Comparison of ENCODE assay signal across 19 cellular contexts in genomic region chr6:159082039-159082815, GRCh38. TPM values are rescaled to one million over a fixed set of nuclear protein-coding genes. Genes with fewer than 3 reads are reported as not detected.
A peak's percentile ranks its signal among the peaks of the same experiment; 100 is the strongest.
DNase-seq lines count a peak whose midpoint lies in the region; ATAC-seq, FAIRE-seq and TF ChIP-seq lines count a peak whose summit lies in the region.
"Had no signal": no experiment of that assay in that cellular context is flagged by ENCODE, and none has a peak within 500 bp of the region (broad histone marks: within the 10 kb centered on the region; RNA-seq: fewer than 3 reads in every experiment).

No MANE protein-coding gene starts in this region.

- H4K91ac ChIP-seq in mesenchymal stem cell (ENCODE audit: low read length) = no peak overlapping the region

- H3K14ac ChIP-seq in mesenchymal stem cell (ENCODE audit: low read length in 2 of 2) = no peak overlapping the region

- no peak overlapping the region for H3K27ac ChIP-seq in mesenchymal stem cell (ENCODE audit: low read length, poor library complexity, severe bottlenecking)
- H3K27ac ChIP-seq: C4-2B had no signal

- no peak overlapping the region for H4K8ac ChIP-seq in mesenchymal stem cell (ENCODE audit: low read length)

- H3K27me3 Mint-ChIP-seq in activated naive CD8-positive, alpha-beta T cell treated with anti-CD3 and anti-CD28 coated beads, Interleukin-2, amount 50 U/mL, for 24 hours = peaks cover under 1% of the 10 kb centered on the region
- no peaks in the 10 kb centered on the region for H3K27me3 Mint-ChIP-seq in stimulated activated memory B cell treated with anti-CD40 and anti-IgM and Interleukin-4, amounts not matched to agents 10 μg/mL and 1 μg/mL and 100 μg/mL, for 72 hours

- H3K4ac ChIP-seq in mesenchymal stem cell (ENCODE audit: low read depth in 1 of 2, low read length in 2 of 2) = no peak overlapping the region

- FAIRE-seq in GM12892 (lab: Jason Lieb, UNC) (peak; percentile 36), urothelium cell line (lab: Jason Lieb, UNC) (no peak)
- FAIRE-seq: D721Med, GM19239 had no signal

- H3K9me3 ChIP-seq in mesenchymal stem cell (ENCODE audit: control insufficient read depth, low read length) = no peaks in the 10 kb centered on the region

- H3K4me3 Mint-ChIP-seq in activated naive CD8-positive, alpha-beta T cell treated with anti-CD3 and anti-CD28 coated beads, Interleukin-2, amount 50 U/mL, for 24 hours = no peak overlapping the region
- no peak overlapping the region for H3K4me3 Mint-ChIP-seq in stimulated activated memory B cell treated with anti-CD40 and anti-IgM and Interleukin-4, amounts not matched to agents 10 μg/mL and 1 μg/mL and 100 μg/mL, for 72 hours

- H3K79me1 ChIP-seq in mesenchymal stem cell (replicated peaks; ENCODE audit: low read length, poor library complexity, severe bottlenecking) = no peaks in the 10 kb centered on the region

- peaks cover 81% of the 10 kb centered on the region for H3K4me1 Mint-ChIP-seq in activated naive CD8-positive, alpha-beta T cell treated with anti-CD3 and anti-CD28 coated beads, Interleukin-2, amount 50 U/mL, for 24 hours
- H3K4me1 Mint-ChIP-seq in stimulated activated memory B cell treated with anti-CD40 and anti-IgM and Interleukin-4, amounts not matched to agents 10 μg/mL and 1 μg/mL and 100 μg/mL, for 72 hours = peaks cover 52% of the 10 kb centered on the region

- H3K27ac Mint-ChIP-seq in activated naive CD8-positive, alpha-beta T cell treated with anti-CD3 and anti-CD28 coated beads, Interleukin-2, amount 50 U/mL, for 24 hours = peak overlapping the region; percentile 66
- H3K27ac Mint-ChIP-seq in stimulated activated memory B cell treated with anti-CD40 and anti-IgM and Interleukin-4, amounts not matched to agents 10 μg/mL and 1 μg/mL and 100 μg/mL, for 72 hours = peak overlapping the region; percentile 91

- no peaks in the 10 kb centered on the region for H3K36me3 ChIP-seq in mesenchymal stem cell (ENCODE audit: control insufficient read depth in 1 of 2, insufficient read depth in 2 of 2, low read depth in 1 of 2, low read length in 2 of 2)

- H2BK5ac ChIP-seq in mesenchymal stem cell (ENCODE audit: low read depth, low read length, poor library complexity, severe bottlenecking) = no peak overlapping the region

- H3K9ac ChIP-seq in mesenchymal stem cell (ENCODE audit: low read length) = no peak overlapping the region

- ATAC-seq in activated naive CD8-positive, alpha-beta T cell treated with anti-CD3 and anti-CD28 coated beads, Interleukin-2, amount 50 U/mL, for 24 hours = no peak
- ATAC-seq in stimulated activated memory B cell treated with anti-CD40 and anti-IgM and Interleukin-4, amounts not matched to agents 10 μg/mL and 1 μg/mL and 100 μg/mL, for 72 hours = peak; percentile 40
- ATAC-seq in HG03565 (IDR thresholded peaks at IDR 0.05; ENCODE audit: unreplicated experiment) = no peak
- ATAC-seq: PC-3 had no signal

- H3K4me1 ChIP-seq in mesenchymal stem cell (ENCODE audit: control insufficient read depth, insufficient read depth, low read depth, low read length) = no peaks in the 10 kb centered on the region

- peaks cover 4% of the 10 kb centered on the region for H3K9me3 Mint-ChIP-seq in activated naive CD8-positive, alpha-beta T cell treated with anti-CD3 and anti-CD28 coated beads, Interleukin-2, amount 50 U/mL, for 24 hours
- peaks cover 5% of the 10 kb centered on the region for H3K9me3 Mint-ChIP-seq in stimulated activated memory B cell treated with anti-CD40 and anti-IgM and Interleukin-4, amounts not matched to agents 10 μg/mL and 1 μg/mL and 100 μg/mL, for 72 hours

- H3K23ac ChIP-seq in mesenchymal stem cell (ENCODE audit: low read length in 2 of 2) = no peak overlapping the region

- H3K18ac ChIP-seq in mesenchymal stem cell (ENCODE audit: low read depth in 1 of 2, low read length in 2 of 2) = no peak overlapping the region

- no peak overlapping the region for H2AK5ac ChIP-seq in mesenchymal stem cell (ENCODE audit: low read length, severe bottlenecking)

- H3K36me3 Mint-ChIP-seq in activated naive CD8-positive, alpha-beta T cell treated with anti-CD3 and anti-CD28 coated beads, Interleukin-2, amount 50 U/mL, for 24 hours (ENCODE audit: low read depth) = no peaks in the 10 kb centered on the region
- no peaks in the 10 kb centered on the region for H3K36me3 Mint-ChIP-seq in stimulated activated memory B cell treated with anti-CD40 and anti-IgM and Interleukin-4, amounts not matched to agents 10 μg/mL and 1 μg/mL and 100 μg/mL, for 72 hours

- H2AFZ ChIP-seq in mesenchymal stem cell (ENCODE audit: low read depth, low read length) = no peak overlapping the region

- peaks cover 5 to 21% of the 10 kb centered on the region in 2 experiments for H3K27me3 ChIP-seq in mesenchymal stem cell (ENCODE audit: control insufficient read depth in 1 of 2, insufficient read depth in 1 of 2, low read length in 2 of 2)

- H2BK12ac ChIP-seq in mesenchymal stem cell (ENCODE audit: low read length in 2 of 2) = no peak overlapping the region

- TF ChIP-seq POLR2A in GM12892 (IDR thresholded peaks at IDR 0.05; ENCODE audit: low read depth, low read length) = no peak

- 81% methylated on average over 5 of the region's 7 CpGs for WGBS in mesenchymal stem cell

- DNase-seq in GM12892 (ENCODE audit: insufficient read length) (no peak), NAMALWA (ENCODE audit: low spot score) (peak; percentile 73), urothelium cell line (ENCODE audit: low spot score) (no peak), mesenchymal stem cell (no peak)
- DNase-seq in activated naive CD8-positive, alpha-beta T cell treated with anti-CD3 and anti-CD28 coated beads, Interleukin-2, amount 50 U/mL, for 24 hours = no peak
- DNase-seq: GOT3, NCI-H1105 treated with DMSO at 0.1 percent for 48 hours, NCI-H1694, NCI-H2081 treated with DMSO at 0.1 percent for 48 hours, NCI-H510A, PC-3, RPMI8226, SIG-M5, T-helper 1 cell had no signal

- H3K4me2 ChIP-seq in mesenchymal stem cell (ENCODE audit: low read length, poor library complexity, severe bottlenecking) = no peak overlapping the region

- no peak overlapping the region for H2BK15ac ChIP-seq in mesenchymal stem cell (ENCODE audit: low read depth, poor library complexity, severe bottlenecking)

- no peak overlapping the region for H3K4me3 ChIP-seq in mesenchymal stem cell (ENCODE audit: insufficient read depth in 1 of 2, low read depth in 1 of 2, low read length in 2 of 2)

- no peak overlapping the region for H2BK120ac ChIP-seq in mesenchymal stem cell (ENCODE audit: low read depth, low read length)

RNA-seq across cellular contexts. Expression of gene TAGAP, which starts 37.4 kb away (rescaled TPM):
- polyA plus RNA-seq in GM12892 (2012; ENCODE audit: missing spikeins) = 7.1 TPM
- polyA plus RNA-seq in mesenchymal stem cell (2013, experiment 1 of 2) = 0.03 TPM
- polyA plus RNA-seq in mesenchymal stem cell (2013, experiment 2 of 2) = not detected
